11 cellular contexts compared by ENCODE assay signal in genomic region chr3:187040637-187041361, GRCh38.
DNase-seq lines count a peak whose midpoint lies in the region; ATAC-seq and TF ChIP-seq lines count a peak whose summit lies in the region.
"Had no signal": no experiment of that assay in that cellular context is flagged by ENCODE, and none has a peak within 500 bp of the region (broad histone marks: within the 10 kb centered on the region; RNA-seq: fewer than 3 reads in every experiment).

No MANE protein-coding gene starts in this region.

- peak overlapping the region; percentile 50 for H3K4me2 ChIP-seq in DOHH2 (ENCODE audit: low read length)
- H3K4me2 ChIP-seq: KMS-11 had no signal

- H3K4me1 Mint-ChIP-seq in chondrocyte (ENCODE audit: low read depth) (peaks cover 22% of the 10 kb centered on the region), nephron progenitor cell (no peaks in the 10 kb centered on the region)

- peaks cover 100% of the 10 kb centered on the region for H3K79me2 ChIP-seq in DOHH2 (ENCODE audit: control insufficient read depth, low read length)

- TF ChIP-seq POLR2A in uterus (IDR thresholded peaks at IDR 0.05) = no peak

- peak overlapping the region; percentile 71 for H3K27ac ChIP-seq in DOHH2 (ENCODE audit: low read depth, low read length)
- peak overlapping the region in 1 of 2 donors; percentile 16 for H3K27ac ChIP-seq in uterus
- H3K27ac ChIP-seq: KMS-11, SK-N-MC had no signal

- H3K27me3 ChIP-seq in DOHH2 (ENCODE audit: control insufficient read depth, low read length) (no peaks in the 10 kb centered on the region), uterus (no peaks in the 10 kb centered on the region)

- H3F3A ChIP-seq in DOHH2 (ENCODE audit: control insufficient read depth, insufficient read depth) = peaks cover 38% of the 10 kb centered on the region

- peaks cover 40% of the 10 kb centered on the region for H4K20me1 ChIP-seq in DOHH2 (ENCODE audit: control insufficient read depth, insufficient read depth, low read depth, low read length)

- H3K36me3 Mint-ChIP-seq in chondrocyte (ENCODE audit: low read depth) (peaks cover 24% of the 10 kb centered on the region), nephron progenitor cell (ENCODE audit: low read depth) (peaks cover 87% of the 10 kb centered on the region)

- H3K4me3 Mint-ChIP-seq in chondrocyte (ENCODE audit: unreplicated experiment) (no peak overlapping the region), nephron progenitor cell (no peak overlapping the region)

- DNase-seq in NCI-H226 (peak; percentile 70), chondrocyte (ENCODE audit: low spot score) (no peak), nephron progenitor cell (no peak), uterus (no peak), NCI-H2227 (lab: John Stamatoyannopoulos, UW; ENCODE audit: unreplicated experiment) (no peak), KG1 (lab: John Stamatoyannopoulos, UW) (no peak)

- H3K9me2 ChIP-seq in DOHH2 (replicated peaks; ENCODE audit: control insufficient read depth, low read length) = no peaks in the 10 kb centered on the region

- H3K9me3 ChIP-seq in DOHH2 (ENCODE audit: control insufficient read depth, insufficient read depth, low read length) (no peaks in the 10 kb centered on the region), uterus (no peaks in the 10 kb centered on the region)

- TF ChIP-seq CTCF in DOHH2 (IDR thresholded peaks at IDR 0.05; ENCODE audit: low read depth, low read length, poor library complexity, severe bottlenecking) (no peak), chondrocyte (IDR thresholded peaks at IDR 0.05) (no peak), nephron progenitor cell (IDR thresholded peaks at IDR 0.05) (no peak), uterus (IDR thresholded peaks at IDR 0.05) (no peak)

- H3K27me3 Mint-ChIP-seq in chondrocyte (ENCODE audit: low read depth) = no peaks in the 10 kb centered on the region
- no peaks in the 10 kb centered on the region for H3K27me3 Mint-ChIP-seq in nephron progenitor cell (ENCODE audit: low read depth, poor library complexity)
- H3K27me3 Mint-ChIP-seq: brain had no signal

- ATAC-seq in HG03108 (IDR thresholded peaks at IDR 0.05; ENCODE audit: unreplicated experiment) = no peak

- intact Hi-C loops in uterus (cut with DNase I; ENCODE audit: low total_unique reads) = no loop called here

- peak overlapping the region; percentile 43 for H3K4me3 ChIP-seq in DOHH2 (ENCODE audit: low read length)
- H3K4me3 ChIP-seq in uterus = no peak overlapping the region
- H3K4me3 ChIP-seq: SK-N-MC had no signal

- H3K27ac Mint-ChIP-seq in chondrocyte (ENCODE audit: unreplicated experiment) (peak overlapping the region; percentile 63), nephron progenitor cell (peak overlapping the region; percentile 46)

- H3K36me3 ChIP-seq in DOHH2 (ENCODE audit: control insufficient read depth, low read length) (peaks cover 95% of the 10 kb centered on the region), uterus (no peaks in the 10 kb centered on the region)

- H3K9me3 Mint-ChIP-seq in chondrocyte (ENCODE audit: low read depth) = peaks cover 3% of the 10 kb centered on the region
- peaks cover 3% of the 10 kb centered on the region for H3K9me3 Mint-ChIP-seq in nephron progenitor cell

- H3K4me1 ChIP-seq in DOHH2 (ENCODE audit: control insufficient read depth, low read length) (peaks cover 93% of the 10 kb centered on the region), uterus (no peaks in the 10 kb centered on the region)
